In genomic region chr4:110439226-110439625, GRCh38 we compare ENCODE assay signal across 2 cellular contexts. TPM values are rescaled to one million over a fixed set of nuclear protein-coding genes. Genes with fewer than 3 reads are reported as not detected.
"Had no signal": no experiment of that assay in that cellular context is flagged by ENCODE, and none has a peak within 500 bp of the region (broad histone marks: within the 10 kb centered on the region; RNA-seq: fewer than 3 reads in every experiment).

No MANE protein-coding gene starts in this region.

RNA-seq across cellular contexts. Expression of gene ENPEP, which starts 36.7 kb away (rescaled TPM):
- total RNA-seq: G401, GM12878 had no signal
